13 cellular contexts compared by ENCODE assay signal in genomic region chr7:148398844-148399365, GRCh38.
DNase-seq lines count a peak whose midpoint lies in the region; ATAC-seq and TF ChIP-seq lines count a peak whose summit lies in the region.
"Had no signal": no experiment of that assay in that cellular context is flagged by ENCODE, and none has a peak within 500 bp of the region (broad histone marks: within the 10 kb centered on the region; RNA-seq: fewer than 3 reads in every experiment).

No MANE protein-coding gene starts in this region.

- in situ Hi-C loops in brain microvascular endothelial cell (cut with HindIII; ENCODE audit: low pct_ligation_motif_present, low sequenced_read_pairs), result no loop called here

- H3K4me3 ChIP-seq in brain microvascular endothelial cell (ENCODE audit: low read depth, low read length), result no peak overlapping the region

- no peak for TF ChIP-seq CTCF in type B pancreatic cell (conservative IDR thresholded peaks at IDR 0.05)
- no peak for TF ChIP-seq CTCF in brain microvascular endothelial cell (IDR thresholded peaks at IDR 0.05; ENCODE audit: low read depth, low read length, missing control alignments)

- peaks cover 24% of the 10 kb centered on the region for H3K4me1 Mint-ChIP-seq in type B pancreatic cell (ENCODE audit: unreplicated experiment)
- H3K4me1 Mint-ChIP-seq in T-helper 17 cell, result peaks cover 5% of the 10 kb centered on the region
- H3K4me1 Mint-ChIP-seq: activated naive CD4-positive, alpha-beta T cell treated with anti-CD3 and anti-CD28 coated beads, Interleukin-2, amount 10 ng/mL, durations not matched to agents 7 days and 5 days had no signal

- H3K36me3 Mint-ChIP-seq in type B pancreatic cell (no peaks in the 10 kb centered on the region), T-helper 17 cell (ENCODE audit: low read depth) (no peaks in the 10 kb centered on the region)
- H3K36me3 Mint-ChIP-seq: activated naive CD4-positive, alpha-beta T cell treated with anti-CD3 and anti-CD28 coated beads, Interleukin-2, amount 10 ng/mL, durations not matched to agents 7 days and 5 days; CD8-positive, alpha-beta T cell had no signal

- no peak overlapping the region for H3K27ac ChIP-seq in brain microvascular endothelial cell

- H3K27me3 Mint-ChIP-seq in type B pancreatic cell (peaks cover 14% of the 10 kb centered on the region), T-helper 17 cell (peaks cover 72% of the 10 kb centered on the region)

- H3K27ac Mint-ChIP-seq in type B pancreatic cell, result peak overlapping the region; percentile 58
- no peak overlapping the region for H3K27ac Mint-ChIP-seq in T-helper 17 cell
- H3K27ac Mint-ChIP-seq: activated naive CD4-positive, alpha-beta T cell treated with anti-CD3 and anti-CD28 coated beads, Interleukin-2, amount 10 ng/mL, durations not matched to agents 7 days and 5 days; CD8-positive, alpha-beta T cell had no signal

- H3K36me3 ChIP-seq in brain microvascular endothelial cell (replicated peaks), result no peaks in the 10 kb centered on the region

- no peak overlapping the region for H3K4me3 Mint-ChIP-seq in type B pancreatic cell
- H3K4me3 Mint-ChIP-seq in T-helper 17 cell, result no peak overlapping the region
- H3K4me3 Mint-ChIP-seq: activated naive CD4-positive, alpha-beta T cell treated with anti-CD3 and anti-CD28 coated beads, Interleukin-2, amount 10 ng/mL, durations not matched to agents 7 days and 5 days; CD8-positive, alpha-beta T cell had no signal

- no peaks in the 10 kb centered on the region for H3K9me3 ChIP-seq in T-helper 17 cell (ENCODE audit: control insufficient read depth, low read length, poor library complexity, severe bottlenecking)

- no peaks in the 10 kb centered on the region for H3K9me3 Mint-ChIP-seq in type B pancreatic cell
- H3K9me3 Mint-ChIP-seq: activated naive CD4-positive, alpha-beta T cell treated with anti-CD3 and anti-CD28 coated beads, Interleukin-2, amount 10 ng/mL, durations not matched to agents 7 days and 5 days; CD8-positive, alpha-beta T cell had no signal

- DNase-seq in type B pancreatic cell (ENCODE audit: extremely low spot score, unreplicated experiment), result no peak
- no peak for DNase-seq in brain microvascular endothelial cell
- DNase-seq in NCI-H146 (lab: John Stamatoyannopoulos, UW), result no peak
- DNase-seq in T-helper 17 cell, result no peak
- DNase-seq: activated naive CD4-positive, alpha-beta T cell treated with anti-CD3 and anti-CD28 coated beads, Interleukin-2, amount 10 ng/mL, durations not matched to agents 7 days and 5 days; CD8-positive, alpha-beta T cell; GF-D8; NCI-H345; small intestine; T-helper 9 cell had no signal

- no peaks in the 10 kb centered on the region for H3K27me3 ChIP-seq in brain microvascular endothelial cell (replicated peaks)

- ATAC-seq in GM19397 (IDR thresholded peaks at IDR 0.05; ENCODE audit: unreplicated experiment) (peak; percentile 68), HG02642 (IDR thresholded peaks at IDR 0.05; ENCODE audit: poor library complexity, unreplicated experiment) (peak; percentile 69), HG03520 (IDR thresholded peaks at IDR 0.05; ENCODE audit: unreplicated experiment) (peak; percentile 91), T-helper 17 cell (no peak)
- ATAC-seq: CD8-positive, alpha-beta T cell had no signal
